ENCODE assay signal across 23 cellular contexts in the genomic region with DNA sequence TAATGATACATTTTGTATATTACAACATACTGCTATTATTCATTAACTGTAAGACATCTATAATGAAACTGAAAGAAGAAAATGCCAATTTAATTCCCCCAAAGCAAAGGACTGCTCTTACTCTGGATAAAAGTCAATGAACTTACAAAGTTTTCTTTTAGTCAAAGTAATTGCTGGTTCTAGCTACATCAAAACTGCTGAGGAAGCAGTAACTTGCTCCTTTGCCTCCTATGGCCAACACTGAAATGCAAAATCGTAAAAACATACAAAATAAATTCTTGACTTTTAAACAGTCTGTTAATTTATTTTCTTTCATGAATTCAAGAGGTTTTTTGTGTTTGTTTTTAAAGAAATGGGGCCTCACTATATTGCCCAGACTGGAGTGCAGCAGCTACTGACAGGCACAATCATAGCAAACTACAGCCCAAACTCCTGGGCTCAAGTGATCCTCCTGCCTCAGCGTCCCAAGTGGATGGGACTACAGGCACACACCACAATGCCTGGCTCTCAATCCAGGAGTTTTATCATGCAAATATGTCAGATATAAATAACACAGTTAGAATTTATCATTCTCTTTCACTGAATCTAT. TPM values are rescaled to one million over a fixed set of nuclear protein-coding genes. Genes with fewer than 3 reads are reported as not detected.
DNase-seq lines count a peak whose midpoint lies in the region; ATAC-seq and FAIRE-seq lines count a peak whose summit lies in the region.
"Had no signal": no experiment of that assay in that cellular context is flagged by ENCODE, and none has a peak within 500 bp of the region (broad histone marks: within the 10 kb centered on the region; RNA-seq: fewer than 3 reads in every experiment).

No MANE protein-coding gene starts in this region.

- H2BK120ac ChIP-seq in trophoblast cell (ENCODE audit: insufficient read depth, low read length, poor library complexity): no peak overlapping the region

- H3K9ac ChIP-seq in adipocyte (ENCODE audit: low read length): peak overlapping the region; percentile 21
- H3K9ac ChIP-seq in trophoblast cell (ENCODE audit: low read length): no peak overlapping the region
- H3K9ac ChIP-seq: KMS-11, SK-N-SH had no signal

- no peak overlapping the region for H3K27ac ChIP-seq in trophoblast cell (ENCODE audit: low read depth, low read length)
- H3K27ac ChIP-seq: C4-2B, KMS-11 had no signal

- H3K4me1 ChIP-seq in HAP-1 (peaks cover 4% of the 10 kb centered on the region; the same call in 1 of the 2 replicates), adipocyte (ENCODE audit: control insufficient read depth, insufficient read depth, low read length) (peaks cover 17% of the 10 kb centered on the region), trophoblast cell (ENCODE audit: control insufficient read depth in 1 of 2, insufficient read depth in 2 of 2, low read length in 2 of 2) (no peaks in the 10 kb centered on the region)

- no CpG with 5 or more reads among the region's 2 CpGs for WGBS in trophoblast cell (ENCODE audit: extremely low coverage, insufficient coverage, insufficient read length)

- H3K79me2 ChIP-seq in trophoblast cell (ENCODE audit: control insufficient read depth, insufficient read depth, low read length, poor library complexity): no peaks in the 10 kb centered on the region

- H3K79me1 ChIP-seq in trophoblast cell (ENCODE audit: low read length): no peaks in the 10 kb centered on the region

- H3K4me3 ChIP-seq in HAP-1 (no peak overlapping the region), adipocyte (ENCODE audit: low read length) (no peak overlapping the region), trophoblast cell (ENCODE audit: low read depth, low read length) (peak overlapping the region; percentile 59)
- H3K4me3 ChIP-seq: GM23338 had no signal

- H3K4me2 ChIP-seq in trophoblast cell (ENCODE audit: low read length): no peak overlapping the region
- H3K4me2 ChIP-seq: GM23338, KMS-11, SK-N-SH had no signal

- no peak overlapping the region for H2AFZ ChIP-seq in trophoblast cell (ENCODE audit: insufficient read depth, low read length, poor library complexity)
- H2AFZ ChIP-seq: GM23338 had no signal

- H2BK5ac ChIP-seq in trophoblast cell (ENCODE audit: low read depth, low read length, poor library complexity): no peak overlapping the region

- no peak overlapping the region for H4K12ac ChIP-seq in trophoblast cell (ENCODE audit: low read depth, low read length)

- H3K36me3 ChIP-seq in HAP-1 (replicated peaks): peaks cover 17% of the 10 kb centered on the region
- peaks cover 31% of the 10 kb centered on the region for H3K36me3 ChIP-seq in adipocyte (ENCODE audit: control insufficient read depth, insufficient read depth, low read length, severe bottlenecking)
- H3K36me3 ChIP-seq in trophoblast cell (ENCODE audit: control insufficient read depth in 1 of 2, insufficient read depth in 2 of 2, low read length in 2 of 2): peaks cover 2 to 5% of the 10 kb centered on the region in 2 experiments

- H3K9me3 ChIP-seq in HAP-1 (no peaks in the 10 kb centered on the region), adipocyte (ENCODE audit: control insufficient read depth, low read length) (no peaks in the 10 kb centered on the region), trophoblast cell (ENCODE audit: insufficient read depth, low read depth, low read length) (no peaks in the 10 kb centered on the region)
- H3K9me3 ChIP-seq: Caco-2, SK-N-SH had no signal

- no peaks in the 10 kb centered on the region for H3K27me3 ChIP-seq in HAP-1 (ENCODE audit: low read depth)
- H3K27me3 ChIP-seq in adipocyte (replicated peaks; ENCODE audit: control insufficient read depth, insufficient read depth, low read length): no peaks in the 10 kb centered on the region
- no peaks in the 10 kb centered on the region for H3K27me3 ChIP-seq in trophoblast cell (ENCODE audit: insufficient read depth, low read length)

- no peak overlapping the region for H2AK5ac ChIP-seq in trophoblast cell (ENCODE audit: low read length)

- ATAC-seq in HG03520 (IDR thresholded peaks at IDR 0.05; ENCODE audit: unreplicated experiment): no peak
- ATAC-seq: CD8-positive, alpha-beta T cell; GM23338; HCT116 had no signal

- H2BK12ac ChIP-seq in trophoblast cell (ENCODE audit: low read length): no peak overlapping the region

- no peak overlapping the region for H4K8ac ChIP-seq in trophoblast cell (ENCODE audit: low read depth, low read length)

- H3K4ac ChIP-seq in trophoblast cell (ENCODE audit: low read depth, low read length): no peak overlapping the region

- H4K91ac ChIP-seq in trophoblast cell (ENCODE audit: low read depth, low read length): peak overlapping the region; percentile 14

- peak; percentile 23 for FAIRE-seq in G401.6 (lab: Jason Lieb, UNC)
- FAIRE-seq: HTR-8/SVneo, RCC 7860 had no signal

- no peak overlapping the region for H3K18ac ChIP-seq in trophoblast cell (ENCODE audit: low read length)

- H3K23ac ChIP-seq in trophoblast cell (ENCODE audit: low read length): no peak overlapping the region

- in situ Hi-C loops in HAP-1 (cut with MboI; ENCODE audit: low sequenced_read_pairs): no loop called here

- DNase-seq in HAP-1 (ENCODE audit: low spot score in 2 of 2) (peak; percentile 22 to 24), adipocyte (ENCODE audit: low read depth) (no peak), trophoblast cell (no peak), NCI-H2029 treated with DMSO at 0.1 percent for 48 hours (lab: John Stamatoyannopoulos, UW) (no peak), hypothalamus (lab: John Stamatoyannopoulos, UW) (no peak)
- DNase-seq: Caco-2; CD8-positive, alpha-beta T cell; GDM1; MM.1S; NCI-H2029; NCI-H446 treated with DMSO at 0.1 percent for 48 hours; NCI-H526; OCI-M1; SK-N-SH; SW 1271 had no signal

- H3K14ac ChIP-seq in trophoblast cell (ENCODE audit: low read length): no peak overlapping the region

RNA-seq across cellular contexts. Expression of a gene that starts 23.8 kb away (rescaled TPM):
- polyA plus RNA-seq in trophoblast cell (2013): 14.9 TPM in 2 replicates

RNA-seq across cellular contexts. Expression of a gene that starts 35.6 kb away (rescaled TPM):
- 2.4 and 2.5 TPM in 2 replicates for polyA plus RNA-seq in trophoblast cell (2013)

RNA-seq across cellular contexts. Expression of a gene that starts 52.7 kb away (rescaled TPM):
- 36.4 and 40.4 TPM in 2 replicates for polyA plus RNA-seq in trophoblast cell (2013)

Comparison
In these comparisons a context has a peak if more than half of its experiments do, and no peak if none do; other contexts are left out.
1. DNase-seq: peak in HAP-1 (2 of 2); none in adipocyte (single experiment), trophoblast cell (0 of 2), NCI-H2029 treated with DMSO at 0.1 percent for 48 hours (single experiment) and hypothalamus (0 of 51).